Comparison of ENCODE assay signal across 16 cellular contexts in genomic region chr3:15081960-15082664, GRCh38. TPM values are rescaled to one million over a fixed set of nuclear protein-coding genes. Genes with fewer than 3 reads are reported as not detected.
A peak's percentile ranks its signal among the peaks of the same experiment; 100 is the strongest.
DNase-seq lines count a peak whose midpoint lies in the region; ATAC-seq and TF ChIP-seq lines count a peak whose summit lies in the region.
"Had no signal": no experiment of that assay in that cellular context is flagged by ENCODE, and none has a peak within 500 bp of the region (broad histone marks: within the 10 kb centered on the region; RNA-seq: fewer than 3 reads in every experiment).

No MANE protein-coding gene starts in this region.

- no peak overlapping the region for H3K4me2 ChIP-seq in PC-9

- TF ChIP-seq CTCF in MCF 10A (IDR thresholded peaks at IDR 0.05; ENCODE audit: unreplicated experiment) (no peak), breast epithelium (IDR thresholded peaks at IDR 0.05) (no peak), PC-9 (conservative IDR thresholded peaks at IDR 0.05) (no peak), fibroblast of villous mesenchyme (IDR thresholded peaks at IDR 0.05; ENCODE audit: insufficient read depth, low read depth, low read length) (no peak), upper lobe of right lung (IDR thresholded peaks at IDR 0.05) (no peak)

- ATAC-seq in upper lobe of right lung (peak; percentile 96), HG02588 (IDR thresholded peaks at IDR 0.05; ENCODE audit: unreplicated experiment) (no peak), GM18520 (IDR thresholded peaks at IDR 0.05; ENCODE audit: unreplicated experiment) (no peak)
- ATAC-seq: activated T-helper 17 cell treated with anti-CD3 and anti-CD28 coated beads, Interleukin-2, amount 50 U/mL, for 72 hours had no signal

- no TSS peak for BruUV-seq in MCF 10A (replicated peaks; lab: Mats Ljungman, UMichigan)
- BruUV-seq in PC-9 (replicated peaks; lab: Mats Ljungman, UMichigan): no TSS peak

- H3K27me3 Mint-ChIP-seq in MCF 10A (ENCODE audit: insufficient read depth, unreplicated experiment): no peaks in the 10 kb centered on the region
- H3K27me3 Mint-ChIP-seq: activated CD4-positive, alpha-beta T cell treated with anti-CD3 and anti-CD28 coated beads, Interleukin-2, amount 10 ng/mL, durations not matched to agents 24 days and 14 days; activated T-helper 17 cell treated with anti-CD3 and anti-CD28 coated beads, Interleukin-2, amount 50 U/mL, for 72 hours; brain; type B pancreatic cell had no signal

- H3K4me1 Mint-ChIP-seq in MCF 10A (ENCODE audit: insufficient read depth, unreplicated experiment): peaks cover 12% of the 10 kb centered on the region
- H3K4me1 Mint-ChIP-seq: activated T-helper 17 cell treated with anti-CD3 and anti-CD28 coated beads, Interleukin-2, amount 50 U/mL, for 72 hours; brain had no signal

- H3K9me2 ChIP-seq in PC-9 (ENCODE audit: insufficient read depth): no peaks in the 10 kb centered on the region

- CTCF ChIA-PET in MCF 10A (lab: Yijun Ruan, JAX) (interaction anchor here (0.6 to 1.1 kb wide), 2 partner anchors 16 to 124 kb away, joined by 3 read pairs; partner anchors contain the start of gene CAPN7), PC-9 (lab: Charles Lee) (interaction anchor here (0.5 kb wide), 1 partner anchor 10 kb away, joined by 5 read pairs; no protein-coding TSS in a partner anchor)

- POLR2A ChIA-PET in MCF 10A (lab: Yijun Ruan, JAX) (interaction anchor here (0.6 to 2.9 kb wide), 3 partner anchors 15 to 20 kb away, joined by 3 to 8 read pairs (median 3); partner anchors contain the start of gene MRPS25), PC-9 (lab: Charles Lee; ENCODE audit: unreplicated experiment) (no interaction called here)

- H3K36me3 Mint-ChIP-seq in MCF 10A (ENCODE audit: insufficient read depth, unreplicated experiment): peaks cover 95% of the 10 kb centered on the region

- H3K36me3 ChIP-seq in breast epithelium (no peaks in the 10 kb centered on the region), PC-9 (ENCODE audit: low read depth) (peaks cover 29% of the 10 kb centered on the region), upper lobe of right lung (peaks cover 97% of the 10 kb centered on the region)

- H3K27ac ChIP-seq in breast epithelium: peak overlapping the region in 1 of 2 donors; percentile 35
- H3K27ac ChIP-seq in PC-9: 0 out of 2 replicates have a peak overlapping the region, but pooled peaks have one; percentile 5
- H3K27ac ChIP-seq in upper lobe of right lung: peak overlapping the region; percentile 74

- no peak overlapping the region for H2AFZ ChIP-seq in PC-9

- H3K27me3 ChIP-seq in breast epithelium (no peaks in the 10 kb centered on the region), PC-9 (ENCODE audit: insufficient read depth, low read depth) (no peaks in the 10 kb centered on the region), upper lobe of right lung (no peaks in the 10 kb centered on the region)

- DNase-seq in MCF 10A (ENCODE audit: unreplicated experiment) (peak; percentile 58), breast epithelium (ENCODE audit: low spot score in 2 of 2) (no peak), PC-9 (peak in 1 of 2 experiments; percentile 49), fibroblast of villous mesenchyme (ENCODE audit: low read depth) (peak; percentile 81), upper lobe of right lung (peak; percentile 74), NCI-H524 (lab: John Stamatoyannopoulos, UW) (no peak)
- DNase-seq: activated CD4-positive, alpha-beta T cell treated with anti-CD3 and anti-CD28 coated beads, Interleukin-2, amount 10 ng/mL, durations not matched to agents 24 days and 14 days; DMS 273 treated with DMSO at 0.1 percent for 48 hours; effector CD8-positive, alpha-beta T cell; NCI-H345 had no signal

- H3K4me3 Mint-ChIP-seq in MCF 10A (ENCODE audit: unreplicated experiment): no peak overlapping the region
- H3K4me3 Mint-ChIP-seq: activated CD4-positive, alpha-beta T cell treated with anti-CD3 and anti-CD28 coated beads, Interleukin-2, amount 10 ng/mL, durations not matched to agents 24 days and 14 days; activated T-helper 17 cell treated with anti-CD3 and anti-CD28 coated beads, Interleukin-2, amount 50 U/mL, for 72 hours; brain; T-helper 1 cell treated with Interleukin-12 subunit alpha and Interleukin-12 subunit beta and Interleukin-4 antibody, amounts not matched to agents 30 μg/mL and 1 μg/mL, for 36 hours; type B pancreatic cell had no signal

- no peaks in the 10 kb centered on the region for H4K20me1 ChIP-seq in PC-9 (ENCODE audit: insufficient read depth)

- H3K9me3 ChIP-seq in breast epithelium: no peaks in the 10 kb centered on the region
- no peaks in the 10 kb centered on the region for H3K9me3 ChIP-seq in PC-9 (ENCODE audit: insufficient read depth, low read depth)
- no peaks in the 10 kb centered on the region for H3K9me3 ChIP-seq in upper lobe of right lung

- H3K4me1 ChIP-seq in breast epithelium (no peaks in the 10 kb centered on the region), PC-9 (replicated peaks; ENCODE audit: insufficient read depth) (no peaks in the 10 kb centered on the region), upper lobe of right lung (peaks cover 14% of the 10 kb centered on the region)

- no peaks in the 10 kb centered on the region for H3K9me3 Mint-ChIP-seq in MCF 10A (ENCODE audit: unreplicated experiment)
- H3K9me3 Mint-ChIP-seq: activated CD4-positive, alpha-beta T cell treated with anti-CD3 and anti-CD28 coated beads, Interleukin-2, amount 10 ng/mL, durations not matched to agents 24 days and 14 days; activated T-helper 17 cell treated with anti-CD3 and anti-CD28 coated beads, Interleukin-2, amount 50 U/mL, for 72 hours; brain; T-helper 1 cell treated with Interleukin-12 subunit alpha and Interleukin-12 subunit beta and Interleukin-4 antibody, amounts not matched to agents 30 μg/mL and 1 μg/mL, for 36 hours; type B pancreatic cell had no signal

- H3K4me3 ChIP-seq in breast epithelium (no peak overlapping the region), PC-9 (no peak overlapping the region), fibroblast of villous mesenchyme (ENCODE audit: low read depth, low read length) (no peak overlapping the region), upper lobe of right lung (no peak overlapping the region)

- no peaks in the 10 kb centered on the region for H3F3A ChIP-seq in PC-9 (ENCODE audit: insufficient read depth, low read depth)

- intact Hi-C loops in MCF 10A (cut with micrococcal nuclease) (no loop called here), breast epithelium (cut with DNase I; ENCODE audit: low total_unique reads) (no loop called here), PC-9 (cut with micrococcal nuclease; ENCODE audit: unreplicated experiment) (no loop called here), upper lobe of right lung (cut with DNase I) (no loop called here)

- peak overlapping the region; percentile 64 for H3K27ac Mint-ChIP-seq in MCF 10A (ENCODE audit: low read depth, unreplicated experiment)
- H3K27ac Mint-ChIP-seq: activated CD4-positive, alpha-beta T cell treated with anti-CD3 and anti-CD28 coated beads, Interleukin-2, amount 10 ng/mL, durations not matched to agents 24 days and 14 days; type B pancreatic cell had no signal

- no peaks in the 10 kb centered on the region for H3K79me2 ChIP-seq in PC-9 (ENCODE audit: low read depth)

- TF ChIP-seq POLR2A in breast epithelium (IDR thresholded peaks at IDR 0.05): no peak

RNA-seq across cellular contexts. Expression of gene RBSN, which starts 16.8 kb away (rescaled TPM):
- total RNA-seq in MCF 10A (2022) (37.7 and 39.6 TPM in 2 replicates), breast epithelium (10 to 100 TPM; 28.6 to 30.5 (median 29.6) TPM), PC-9 (2021) (20.6 and 20.7 TPM in 2 replicates), fibroblast of villous mesenchyme (22.9 and 25.9 TPM in 2 replicates), upper lobe of right lung (27.6 TPM)

RNA-seq across cellular contexts. Expression of gene MRPS25, which starts 17.0 kb away (rescaled TPM):
- 81.0 and 87.2 TPM in 2 replicates for total RNA-seq in MCF 10A (2022)
- total RNA-seq in breast epithelium: 10 to 100 TPM; 19.5 to 40.0 (median 36.4) TPM
- 47.8 and 53.3 TPM in 2 replicates for total RNA-seq in PC-9 (2021)
- 9.5 and 12.6 TPM in 2 replicates for total RNA-seq in fibroblast of villous mesenchyme
- 60.2 TPM for total RNA-seq in upper lobe of right lung

Comparison
In these comparisons a context has a peak if more than half of its experiments do, and no peak if none do; other contexts are left out.
1. DNase-seq: peak in MCF 10A (single experiment), fibroblast of villous mesenchyme (single experiment) and upper lobe of right lung (single experiment); none in breast epithelium (0 of 2) and NCI-H524 (0 of 2).